ENCODE assay signal across 18 cellular contexts in the genomic region with DNA sequence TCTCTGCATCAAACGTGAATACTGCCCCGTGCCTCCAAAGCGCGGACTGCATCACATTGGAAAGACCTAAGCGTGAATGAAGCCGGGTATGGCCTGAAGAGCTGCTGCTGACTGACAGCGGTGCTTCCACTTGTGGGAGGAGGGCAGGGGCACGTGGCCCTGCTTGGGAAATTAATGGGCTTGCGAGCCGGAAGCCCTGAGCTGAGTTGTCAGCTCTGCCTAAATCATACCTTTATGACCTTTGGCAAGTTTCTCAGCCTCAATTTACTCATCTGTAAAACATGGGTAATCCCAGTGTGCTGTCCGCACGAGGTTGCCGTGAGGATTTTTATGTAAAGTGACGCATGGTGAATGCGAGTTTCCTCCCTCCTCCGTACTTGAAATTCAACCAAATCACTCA.
DNase-seq lines count a peak whose midpoint lies in the region; ATAC-seq and TF ChIP-seq lines count a peak whose summit lies in the region.
"Had no signal": no experiment of that assay in that cellular context is flagged by ENCODE, and none has a peak within 500 bp of the region (broad histone marks: within the 10 kb centered on the region; RNA-seq: fewer than 3 reads in every experiment).

No MANE protein-coding gene starts in this region.

- no peaks in the 10 kb centered on the region for H4K20me1 ChIP-seq in Karpas-422 (ENCODE audit: insufficient read depth, low read depth, low read length)

- H3K79me2 ChIP-seq in Karpas-422 (ENCODE audit: low read length): no peaks in the 10 kb centered on the region

- H3K36me3 ChIP-seq in Karpas-422 (ENCODE audit: insufficient read depth, low read length): no peaks in the 10 kb centered on the region
- H3K36me3 ChIP-seq: SJSA1 had no signal

- H3K4me1 ChIP-seq in Karpas-422 (ENCODE audit: low read length): no peaks in the 10 kb centered on the region
- H3K4me1 ChIP-seq: A549 had no signal

- H3K27me3 ChIP-seq in Karpas-422 (ENCODE audit: low read length): no peaks in the 10 kb centered on the region
- H3K27me3 ChIP-seq: SJSA1 had no signal

- H3K9ac ChIP-seq in Karpas-422 (ENCODE audit: low read length): no peak overlapping the region

- H3K27ac ChIP-seq in Karpas-422 (ENCODE audit: low read length): no peak overlapping the region
- H3K27ac ChIP-seq: A549, SJSA1 had no signal

- DNase-seq in EH (ENCODE audit: low read depth) (peak; percentile 60), NCI-H1105 (lab: John Stamatoyannopoulos, UW) (peak; percentile 14), kidney tubule cell (ENCODE audit: low spot score) (peak; percentile 74), retinal pigment epithelial cell (ENCODE audit: low read depth) (peak; percentile 59), Karpas-422 (no peak), NCI-H1694 treated with DMSO at 0.1 percent for 48 hours (lab: John Stamatoyannopoulos, UW) (no peak)
- DNase-seq: C1 segment of cervical spinal cord, MV-4-11, NCI-H1417 treated with DMSO at 0.1 percent for 48 hours, NCI-H1930, NCI-H226, NCI-H526 had no signal

- ATAC-seq in HG03469 (IDR thresholded peaks at IDR 0.05; ENCODE audit: unreplicated experiment): no peak
- no peak for ATAC-seq in HG02870 (IDR thresholded peaks at IDR 0.05; ENCODE audit: unreplicated experiment)
- ATAC-seq: A549, K562, Panc1 had no signal

- no peak overlapping the region for H2AFZ ChIP-seq in Karpas-422 (ENCODE audit: low read length)

- TF ChIP-seq CTCF in retinal pigment epithelial cell (conservative IDR thresholded peaks at IDR 0.05; ENCODE audit: low read depth, low read length): no peak

- no peaks in the 10 kb centered on the region for H3K9me3 ChIP-seq in Karpas-422 (ENCODE audit: low read length)
- H3K9me3 ChIP-seq: A549, SJSA1 had no signal

- no peak overlapping the region for H3K4me3 ChIP-seq in retinal pigment epithelial cell (ENCODE audit: low read length)
- H3K4me3 ChIP-seq in Karpas-422 (ENCODE audit: low read length): no peak overlapping the region
- H3K4me3 ChIP-seq: A549, K562, SJSA1 had no signal

- no peaks in the 10 kb centered on the region for H3K9me2 ChIP-seq in Karpas-422 (replicated peaks; ENCODE audit: insufficient read depth, low read length)

- H3K4me2 ChIP-seq in Karpas-422 (ENCODE audit: low read depth, low read length, poor library complexity, severe bottlenecking): no peak overlapping the region
- H3K4me2 ChIP-seq: A549 had no signal

Comparison
In these comparisons a context has a peak if more than half of its experiments do, and no peak if none do; other contexts are left out.
1. DNase-seq: peak in EH (single experiment), NCI-H1105 (single experiment), kidney tubule cell (single experiment) and retinal pigment epithelial cell (single experiment); none in Karpas-422 (single experiment) and NCI-H1694 treated with DMSO at 0.1 percent for 48 hours (single experiment).